Comparison of ENCODE assay signal across 1 cellular context in the genomic region with DNA sequence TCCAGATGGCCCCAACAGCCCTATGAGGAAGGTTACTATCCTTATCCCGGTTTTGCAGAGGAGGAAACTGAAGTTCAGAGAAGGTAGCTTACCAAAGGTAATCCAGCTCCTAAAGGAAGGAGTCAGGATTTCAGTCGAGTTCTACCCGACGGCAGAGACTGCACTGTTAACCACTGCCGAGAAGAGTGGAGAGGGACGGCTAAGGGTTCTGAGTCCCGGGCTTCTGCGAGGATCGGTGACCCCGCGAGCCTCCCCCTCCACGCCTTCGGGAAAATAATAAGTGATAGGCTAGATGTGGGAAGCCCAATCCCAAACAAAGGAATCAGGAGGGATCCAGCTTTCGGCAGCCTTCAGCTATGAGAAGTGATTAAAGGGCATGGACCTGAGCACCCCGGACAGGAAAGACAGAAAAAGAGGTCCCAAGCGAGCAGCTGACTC.
TF ChIP-seq lines count a peak whose summit lies in the region.

No MANE protein-coding gene starts in this region.

TF ChIP-seq in HepG2, 621 proteins besides CTCF, POLR2A, EP300 and RAD21:
- no peak for TF ChIP-seq ZNF484 (CRISPR knock-in tag; IDR thresholded peaks at IDR 0.05; ENCODE audit: borderline replicate concordance, low read depth)
- 0 out of 2 replicates have a peak, but pooled peaks have one; percentile 17 for TF ChIP-seq NFATC3 (CRISPR knock-in tag; IDR thresholded peaks at IDR 0.05)
- TF ChIP-seq, protein P1, sequence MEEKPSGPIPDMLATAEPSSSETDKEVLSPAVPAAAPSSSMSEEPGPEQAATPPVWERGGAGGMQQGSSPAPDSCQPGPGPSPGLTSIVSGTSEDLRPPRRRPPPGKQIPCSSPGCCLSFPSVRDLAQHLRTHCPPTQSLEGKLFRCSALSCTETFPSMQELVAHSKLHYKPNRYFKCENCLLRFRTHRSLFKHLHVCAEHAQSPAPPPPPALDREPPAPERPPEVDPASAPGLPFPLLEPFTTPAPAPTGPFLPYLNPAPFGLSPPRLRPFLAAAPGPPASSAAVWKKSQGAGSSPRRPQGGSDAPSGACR (CRISPR knock-in tag; IDR thresholded peaks at IDR 0.05): peak; percentile 64; the same call in 1 of the 2 replicates
- TF ChIP-seq ZNF777 (CRISPR knock-in tag; IDR thresholded peaks at IDR 0.05): peak; percentile 13; the same call in 1 of the 2 replicates
- TF ChIP-seq SRSF4 (IDR thresholded peaks at IDR 0.05; ENCODE audit: low read depth, low read length, poor library complexity, severe bottlenecking): no peak
- TF ChIP-seq, protein P2, sequence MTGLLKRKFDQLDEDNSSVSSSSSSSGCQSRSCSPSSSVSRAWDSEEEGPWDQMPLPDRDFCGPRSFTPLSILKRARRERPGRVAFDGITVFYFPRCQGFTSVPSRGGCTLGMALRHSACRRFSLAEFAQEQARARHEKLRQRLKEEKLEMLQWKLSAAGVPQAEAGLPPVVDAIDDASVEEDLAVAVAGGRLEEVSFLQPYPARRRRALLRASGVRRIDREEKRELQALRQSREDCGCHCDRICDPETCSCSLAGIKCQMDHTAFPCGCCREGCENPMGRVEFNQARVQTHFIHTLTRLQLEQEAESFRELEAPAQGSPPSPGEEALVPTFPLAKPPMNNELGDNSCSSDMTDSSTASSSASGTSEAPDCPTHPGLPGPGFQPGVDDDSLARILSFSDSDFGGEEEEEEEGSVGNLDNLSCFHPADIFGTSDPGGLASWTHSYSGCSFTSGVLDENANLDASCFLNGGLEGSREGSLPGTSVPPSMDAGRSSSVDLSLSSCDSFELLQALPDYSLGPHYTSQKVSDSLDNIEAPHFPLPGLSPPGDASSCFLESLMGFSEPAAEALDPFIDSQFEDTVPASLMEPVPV (CRISPR knock-in tag; IDR thresholded peaks at IDR 0.05): 0 out of 2 replicates have a peak, but pooled peaks have one; percentile 20
- peak; percentile 17; the same call in 1 of the 2 replicates for TF ChIP-seq PHF8 (CRISPR knock-in tag; IDR thresholded peaks at IDR 0.05)
- TF ChIP-seq, protein P3, sequence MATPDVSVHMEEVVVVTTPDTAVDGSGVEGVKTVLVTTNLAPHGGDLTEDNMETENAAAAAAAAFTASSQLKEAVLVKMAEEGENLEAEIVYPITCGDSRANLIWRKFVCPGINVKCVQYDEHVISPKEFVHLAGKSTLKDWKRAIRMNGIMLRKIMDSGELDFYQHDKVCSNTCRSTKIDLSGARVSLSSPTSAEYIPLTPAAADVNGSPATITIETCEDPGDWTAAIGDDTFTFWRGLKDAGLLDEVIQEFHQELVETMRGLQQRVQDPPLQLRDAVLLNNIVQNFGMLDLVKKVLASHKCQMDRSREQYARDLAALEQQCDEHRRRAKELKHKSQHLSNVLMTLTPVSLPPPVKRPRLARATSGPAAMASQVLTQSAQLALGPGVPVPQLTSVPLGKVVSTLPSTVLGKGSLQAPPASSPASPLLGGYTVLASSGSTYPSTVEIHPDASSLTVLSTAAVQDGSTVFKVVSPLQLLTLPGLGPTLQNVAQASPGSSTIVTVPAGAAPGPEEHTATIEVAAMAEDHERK (CRISPR knock-in tag; IDR thresholded peaks at IDR 0.05; ENCODE audit: low read depth): no peak
- TF ChIP-seq SIN3A (IDR thresholded peaks at IDR 0.05; ENCODE audit: borderline replicate concordance, low read depth, low read length): peak; percentile 47; the same call in 1 of the 2 replicates
- TF ChIP-seq, protein P4, sequence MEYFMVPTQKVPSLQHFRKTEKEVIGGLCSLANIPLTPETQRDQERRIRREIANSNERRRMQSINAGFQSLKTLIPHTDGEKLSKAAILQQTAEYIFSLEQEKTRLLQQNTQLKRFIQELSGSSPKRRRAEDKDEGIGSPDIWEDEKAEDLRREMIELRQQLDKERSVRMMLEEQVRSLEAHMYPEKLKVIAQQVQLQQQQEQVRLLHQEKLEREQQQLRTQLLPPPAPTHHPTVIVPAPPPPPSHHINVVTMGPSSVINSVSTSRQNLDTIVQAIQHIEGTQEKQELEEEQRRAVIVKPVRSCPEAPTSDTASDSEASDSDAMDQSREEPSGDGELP (IDR thresholded peaks at IDR 0.05; ENCODE audit: borderline replicate concordance, low read depth): peak; percentile 91
- TF ChIP-seq, protein P5, sequence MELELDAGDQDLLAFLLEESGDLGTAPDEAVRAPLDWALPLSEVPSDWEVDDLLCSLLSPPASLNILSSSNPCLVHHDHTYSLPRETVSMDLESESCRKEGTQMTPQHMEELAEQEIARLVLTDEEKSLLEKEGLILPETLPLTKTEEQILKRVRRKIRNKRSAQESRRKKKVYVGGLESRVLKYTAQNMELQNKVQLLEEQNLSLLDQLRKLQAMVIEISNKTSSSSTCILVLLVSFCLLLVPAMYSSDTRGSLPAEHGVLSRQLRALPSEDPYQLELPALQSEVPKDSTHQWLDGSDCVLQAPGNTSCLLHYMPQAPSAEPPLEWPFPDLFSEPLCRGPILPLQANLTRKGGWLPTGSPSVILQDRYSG (CRISPR knock-in tag; IDR thresholded peaks at IDR 0.05): no peak; the same call in 1 of the 2 replicates
- no peak for TF ChIP-seq FOXA3 (CRISPR knock-in tag; IDR thresholded peaks at IDR 0.05)
- TF ChIP-seq KDM5A (IDR thresholded peaks at IDR 0.05; ENCODE audit: borderline replicate concordance, low read length): peak; percentile 50; the same call in 1 of the 2 replicates
- peak; percentile 8; the same call in 1 of the 2 replicates for TF ChIP-seq ISL2 (CRISPR knock-in tag; IDR thresholded peaks at IDR 0.05)
- TF ChIP-seq, protein P6, sequence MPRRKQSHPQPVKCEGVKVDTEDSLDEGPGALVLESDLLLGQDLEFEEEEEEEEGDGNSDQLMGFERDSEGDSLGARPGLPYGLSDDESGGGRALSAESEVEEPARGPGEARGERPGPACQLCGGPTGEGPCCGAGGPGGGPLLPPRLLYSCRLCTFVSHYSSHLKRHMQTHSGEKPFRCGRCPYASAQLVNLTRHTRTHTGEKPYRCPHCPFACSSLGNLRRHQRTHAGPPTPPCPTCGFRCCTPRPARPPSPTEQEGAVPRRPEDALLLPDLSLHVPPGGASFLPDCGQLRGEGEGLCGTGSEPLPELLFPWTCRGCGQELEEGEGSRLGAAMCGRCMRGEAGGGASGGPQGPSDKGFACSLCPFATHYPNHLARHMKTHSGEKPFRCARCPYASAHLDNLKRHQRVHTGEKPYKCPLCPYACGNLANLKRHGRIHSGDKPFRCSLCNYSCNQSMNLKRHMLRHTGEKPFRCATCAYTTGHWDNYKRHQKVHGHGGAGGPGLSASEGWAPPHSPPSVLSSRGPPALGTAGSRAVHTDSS (CRISPR knock-in tag; conservative IDR thresholded peaks at IDR 0.05): no peak
- TF ChIP-seq ZNF670 (CRISPR knock-in tag; IDR thresholded peaks at IDR 0.05; ENCODE audit: borderline replicate concordance): 0 out of 2 replicates have a peak, but pooled peaks have one; percentile 58
- 0 out of 2 replicates have a peak, but pooled peaks have one; percentile 49 for TF ChIP-seq MEIS2 (CRISPR knock-in tag; IDR thresholded peaks at IDR 0.05)
- no peak for TF ChIP-seq ARNTL (CRISPR knock-in tag; IDR thresholded peaks at IDR 0.05)
- TF ChIP-seq ASH2L (IDR thresholded peaks at IDR 0.05; ENCODE audit: insufficient read length, low read depth, low read length): peak; percentile 0
- TF ChIP-seq TAF1 (CRISPR knock-in tag; IDR thresholded peaks at IDR 0.05): 0 out of 2 replicates have a peak, but pooled peaks have one; percentile 11
- TF ChIP-seq SALL2 (CRISPR knock-in tag; IDR thresholded peaks at IDR 0.05): 0 out of 2 replicates have a peak, but pooled peaks have one; percentile 39
- TF ChIP-seq NFKB2 (CRISPR knock-in tag; IDR thresholded peaks at IDR 0.05; ENCODE audit: borderline replicate concordance): 0 out of 2 replicates have a peak, but pooled peaks have one; percentile 1
- peak; percentile 22; the same call in 1 of the 2 replicates for TF ChIP-seq ZFX (CRISPR knock-in tag; IDR thresholded peaks at IDR 0.05; ENCODE audit: low read depth)
- peak; percentile 25; the same call in 1 of the 2 replicates for TF ChIP-seq TARDBP (CRISPR knock-in tag; IDR thresholded peaks at IDR 0.05)
- 0 out of 2 replicates have a peak, but pooled peaks have one; percentile 5 for TF ChIP-seq KLF12 (CRISPR knock-in tag; IDR thresholded peaks at IDR 0.05; ENCODE audit: borderline replicate concordance)
- TF ChIP-seq, protein P7, sequence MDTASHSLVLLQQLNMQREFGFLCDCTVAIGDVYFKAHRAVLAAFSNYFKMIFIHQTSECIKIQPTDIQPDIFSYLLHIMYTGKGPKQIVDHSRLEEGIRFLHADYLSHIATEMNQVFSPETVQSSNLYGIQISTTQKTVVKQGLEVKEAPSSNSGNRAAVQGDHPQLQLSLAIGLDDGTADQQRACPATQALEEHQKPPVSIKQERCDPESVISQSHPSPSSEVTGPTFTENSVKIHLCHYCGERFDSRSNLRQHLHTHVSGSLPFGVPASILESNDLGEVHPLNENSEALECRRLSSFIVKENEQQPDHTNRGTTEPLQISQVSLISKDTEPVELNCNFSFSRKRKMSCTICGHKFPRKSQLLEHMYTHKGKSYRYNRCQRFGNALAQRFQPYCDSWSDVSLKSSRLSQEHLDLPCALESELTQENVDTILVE (CRISPR knock-in tag; IDR thresholded peaks at IDR 0.05): no peak
- TF ChIP-seq ZNF136 (CRISPR knock-in tag; IDR thresholded peaks at IDR 0.05; ENCODE audit: low read depth): 0 out of 2 replicates have a peak, but pooled peaks have one; percentile 3
- no peak for TF ChIP-seq TBP (CRISPR knock-in tag; IDR thresholded peaks at IDR 0.05)
- 0 out of 2 replicates have a peak, but pooled peaks have one; percentile 2 for TF ChIP-seq ZNF547 (CRISPR knock-in tag; IDR thresholded peaks at IDR 0.05)
- peak; percentile 82 for TF ChIP-seq ZNF605 (CRISPR knock-in tag; IDR thresholded peaks at IDR 0.05)
- TF ChIP-seq GABPB1 (CRISPR knock-in tag; IDR thresholded peaks at IDR 0.05): no peak
- peak; percentile 67; the same call in 1 of the 2 replicates for TF ChIP-seq ZNF816 (CRISPR knock-in tag; IDR thresholded peaks at IDR 0.05; ENCODE audit: borderline replicate concordance)
- TF ChIP-seq, protein P8, sequence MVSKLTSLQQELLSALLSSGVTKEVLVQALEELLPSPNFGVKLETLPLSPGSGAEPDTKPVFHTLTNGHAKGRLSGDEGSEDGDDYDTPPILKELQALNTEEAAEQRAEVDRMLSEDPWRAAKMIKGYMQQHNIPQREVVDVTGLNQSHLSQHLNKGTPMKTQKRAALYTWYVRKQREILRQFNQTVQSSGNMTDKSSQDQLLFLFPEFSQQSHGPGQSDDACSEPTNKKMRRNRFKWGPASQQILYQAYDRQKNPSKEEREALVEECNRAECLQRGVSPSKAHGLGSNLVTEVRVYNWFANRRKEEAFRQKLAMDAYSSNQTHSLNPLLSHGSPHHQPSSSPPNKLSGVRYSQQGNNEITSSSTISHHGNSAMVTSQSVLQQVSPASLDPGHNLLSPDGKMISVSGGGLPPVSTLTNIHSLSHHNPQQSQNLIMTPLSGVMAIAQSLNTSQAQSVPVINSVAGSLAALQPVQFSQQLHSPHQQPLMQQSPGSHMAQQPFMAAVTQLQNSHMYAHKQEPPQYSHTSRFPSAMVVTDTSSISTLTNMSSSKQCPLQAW (CRISPR knock-in tag; IDR thresholded peaks at IDR 0.05): peak; percentile 44; the same call in 1 of the 2 replicates
